13 cellular contexts compared by ENCODE assay signal in genomic region chr17:2194778-2195417, GRCh38.
DNase-seq lines count a peak whose midpoint lies in the region; ATAC-seq, FAIRE-seq and TF ChIP-seq lines count a peak whose summit lies in the region.
"Had no signal": no experiment of that assay in that cellular context is flagged by ENCODE, and none has a peak within 500 bp of the region (broad histone marks: within the 10 kb centered on the region; RNA-seq: fewer than 3 reads in every experiment).

No MANE protein-coding gene starts in this region.

- no peaks in the 10 kb centered on the region for H3K27me3 ChIP-seq in H7 (ENCODE audit: control insufficient read depth, insufficient read depth, low read length)
- no peaks in the 10 kb centered on the region for H3K27me3 ChIP-seq in astrocyte (ENCODE audit: insufficient read depth, low read length)
- H3K27me3 ChIP-seq: BLaER1, heart left ventricle, left lung, testis had no signal

- H3K4me1 ChIP-seq in astrocyte (ENCODE audit: insufficient read depth, low read length) = peaks cover 34% of the 10 kb centered on the region

- no peak for ATAC-seq in T-helper 17 cell
- ATAC-seq: heart left ventricle had no signal

- H3K4me3 Mint-ChIP-seq in Calu3 (ENCODE audit: low read depth, unreplicated experiment) = no peak overlapping the region
- H3K4me3 Mint-ChIP-seq in astrocyte (ENCODE audit: unreplicated experiment) = peak overlapping the region; percentile 34
- no peak overlapping the region for H3K4me3 Mint-ChIP-seq in T-helper 17 cell

- H3K4me1 Mint-ChIP-seq in Calu3 (ENCODE audit: low read depth, unreplicated experiment) (peaks cover 29% of the 10 kb centered on the region), astrocyte (ENCODE audit: low read depth, unreplicated experiment) (peaks cover 50% of the 10 kb centered on the region), T-helper 17 cell (peaks cover 36% of the 10 kb centered on the region)

- H3K27me3 Mint-ChIP-seq in Calu3 (ENCODE audit: unreplicated experiment) = no peaks in the 10 kb centered on the region
- no peaks in the 10 kb centered on the region for H3K27me3 Mint-ChIP-seq in astrocyte (ENCODE audit: low read depth, unreplicated experiment)
- H3K27me3 Mint-ChIP-seq in T-helper 17 cell = no peaks in the 10 kb centered on the region

- no peak overlapping the region for H3K9ac ChIP-seq in astrocyte (ENCODE audit: low read length)
- H3K9ac ChIP-seq: BLaER1 had no signal

- H3K4me2 ChIP-seq in astrocyte (ENCODE audit: low read length) = no peak overlapping the region
- H3K4me2 ChIP-seq: BLaER1 had no signal

- intact Hi-C loops in Calu3 (cut with micrococcal nuclease; ENCODE audit: unreplicated experiment) = no loop called here

- H3K27ac ChIP-seq in astrocyte (ENCODE audit: low read depth, low read length) = peak overlapping the region; percentile 79
- H3K27ac ChIP-seq: heart left ventricle, left lung, testis had no signal

- H3K27ac Mint-ChIP-seq in Calu3 (ENCODE audit: unreplicated experiment) = no peak overlapping the region
- H3K27ac Mint-ChIP-seq in astrocyte (ENCODE audit: unreplicated experiment) = peak overlapping the region; percentile 50
- no peak overlapping the region for H3K27ac Mint-ChIP-seq in T-helper 17 cell

- H2AFZ ChIP-seq in astrocyte (ENCODE audit: low read depth, low read length) = no peak overlapping the region

- H3K79me2 ChIP-seq in astrocyte (ENCODE audit: insufficient read depth, low read length) = peaks cover 27% of the 10 kb centered on the region

- CTCF ChIA-PET in Calu3 (lab: Charles Lee) = no interaction called here

- no peak overlapping the region for H3K4me3 ChIP-seq in H7 (ENCODE audit: insufficient read depth, low read depth, low read length)
- no peak overlapping the region for H3K4me3 ChIP-seq in astrocyte (ENCODE audit: insufficient read depth, low read depth, low read length)
- H3K4me3 ChIP-seq: BLaER1, heart left ventricle, left lung, testis had no signal

- DNase-seq in Calu3 = peak; percentile 4
- peak; percentile 80 for DNase-seq in H7
- no peak for DNase-seq in astrocyte (ENCODE audit: low read depth)
- peak; percentile 18 for DNase-seq in iris pigment epithelial cell (ENCODE audit: low read depth)
- DNase-seq in frontal cortex (ENCODE audit: low spot score in 2 of 2) = no peak
- DNase-seq in T-helper 17 cell = no peak
- no peak for DNase-seq in cerebellar nuclear complex (lab: John Stamatoyannopoulos, UW)
- DNase-seq: activated CD4-positive, CD25-positive, alpha-beta regulatory T cell; erythroblast; heart left ventricle; left lung; testis had no signal

- H4K20me1 ChIP-seq in astrocyte (ENCODE audit: insufficient read depth, low read length) = no peaks in the 10 kb centered on the region
- H4K20me1 ChIP-seq: BLaER1 had no signal

- BruUV-seq in Calu3 (replicated peaks; lab: Mats Ljungman, UMichigan) = no TSS peak

- no peak for FAIRE-seq in astrocyte (lab: Jason Lieb, UNC)
- no peak for FAIRE-seq in frontal cortex (lab: Jason Lieb, UNC)

- H3K36me3 ChIP-seq in H7 (replicated peaks; ENCODE audit: control insufficient read depth, insufficient read depth, low read length) = no peaks in the 10 kb centered on the region
- H3K36me3 ChIP-seq in astrocyte (ENCODE audit: insufficient read depth, low read length) = peaks cover 5% of the 10 kb centered on the region
- H3K36me3 ChIP-seq: left lung had no signal

- TF ChIP-seq CTCF in Calu3 (IDR thresholded peaks at IDR 0.05; ENCODE audit: unreplicated experiment) = no peak
- TF ChIP-seq CTCF in astrocyte (IDR thresholded peaks at IDR 0.05; ENCODE audit: insufficient read depth, low read depth, low read length) = no peak

- H3K9me3 ChIP-seq in astrocyte (ENCODE audit: insufficient read depth, low read depth, low read length) (peaks cover 11% of the 10 kb centered on the region), T-helper 17 cell (ENCODE audit: control insufficient read depth, low read length, poor library complexity, severe bottlenecking) (no peaks in the 10 kb centered on the region)
- H3K9me3 ChIP-seq: BLaER1, heart left ventricle, left lung, testis had no signal

- H3K36me3 Mint-ChIP-seq in Calu3 (ENCODE audit: insufficient read depth, unreplicated experiment) = peaks cover 7% of the 10 kb centered on the region
- H3K36me3 Mint-ChIP-seq in astrocyte (ENCODE audit: low read depth, unreplicated experiment) = peaks cover 14% of the 10 kb centered on the region
- H3K36me3 Mint-ChIP-seq in T-helper 17 cell (ENCODE audit: low read depth) = peaks cover 3% of the 10 kb centered on the region

- H3K9me3 Mint-ChIP-seq in Calu3 (ENCODE audit: low read depth, unreplicated experiment) (no peaks in the 10 kb centered on the region), astrocyte (ENCODE audit: unreplicated experiment) (no peaks in the 10 kb centered on the region)

Comparison
In these comparisons a context has a peak if more than half of its experiments do, and no peak if none do; other contexts are left out.
1. DNase-seq: peak in Calu3 (single experiment), H7 (single experiment) and iris pigment epithelial cell (single experiment); none in astrocyte (single experiment), frontal cortex (0 of 2), T-helper 17 cell (0 of 3) and cerebellar nuclear complex (0 of 2).